8 cellular contexts compared by ENCODE assay signal in genomic region chr10:50431791-50432190, GRCh38.
DNase-seq lines count a peak whose midpoint lies in the region; ATAC-seq and TF ChIP-seq lines count a peak whose summit lies in the region.

No MANE protein-coding gene starts in this region.

- H3K27me3 ChIP-seq in ACC112 (ENCODE audit: insufficient read depth, low read length) (no peaks in the 10 kb centered on the region), adrenal gland (no peaks in the 10 kb centered on the region), skeletal muscle tissue (ENCODE audit: control insufficient read depth in 3 of 3, insufficient read depth in 3 of 3, low read length in 3 of 3) (no peaks in the 10 kb centered on the region), endodermal cell (ENCODE audit: control insufficient read depth, insufficient read depth, low read length, poor library complexity, severe bottlenecking) (no peaks in the 10 kb centered on the region)

- H2AFZ ChIP-seq in ACC112 (ENCODE audit: low read length, unreplicated experiment) = peak overlapping the region; percentile 83

- H3K36me3 ChIP-seq in ACC112 (ENCODE audit: insufficient read depth, low read length) (no peaks in the 10 kb centered on the region), adrenal gland (replicated peaks in 1 of 2) (no peaks in the 10 kb centered on the region), skeletal muscle tissue (ENCODE audit: control insufficient read depth in 3 of 3, insufficient read depth in 3 of 3, low read length in 3 of 3) (no peaks in the 10 kb centered on the region), endodermal cell (ENCODE audit: control insufficient read depth, insufficient read depth, low read length) (no peaks in the 10 kb centered on the region)

- TF ChIP-seq CTCF in adrenal gland (IDR thresholded peaks at IDR 0.05) (no peak), endodermal cell (conservative IDR thresholded peaks at IDR 0.05) (no peak)

- H3K9me3 ChIP-seq in adrenal gland (replicated peaks in 1 of 3) (no peaks in the 10 kb centered on the region), skeletal muscle tissue (ENCODE audit: control insufficient read depth in 3 of 3, low read length in 3 of 3) (no peaks in the 10 kb centered on the region), endodermal cell (ENCODE audit: control insufficient read depth, low read length) (no peaks in the 10 kb centered on the region)

- H3K27me3 Mint-ChIP-seq in endodermal cell (ENCODE audit: insufficient read depth) = no peaks in the 10 kb centered on the region

- intact Hi-C loops in adrenal gland (cut with DNase I) = no loop called here

- H3K9ac ChIP-seq in skeletal muscle tissue (ENCODE audit: low read depth in 1 of 3, low read length in 3 of 3) (peak overlapping the region in 2 of 3 donors; percentile 15 to 28), endodermal cell (ENCODE audit: extremely low read depth, low read length, poor library complexity, severe bottlenecking) (no peak overlapping the region)

- peak overlapping the region; percentile 94 for H3K27ac ChIP-seq in ACC112 (ENCODE audit: low read depth, low read length)
- peak overlapping the region in 4 of 5 donors; percentile 10 to 76 (median 30) for H3K27ac ChIP-seq in adrenal gland
- H3K27ac ChIP-seq in skeletal muscle tissue (ENCODE audit: low read depth, low read length) = peak overlapping the region; percentile 61
- no peak overlapping the region for H3K27ac ChIP-seq in endodermal cell (ENCODE audit: low read depth, low read length)

- ATAC-seq in GM18907 (IDR thresholded peaks at IDR 0.05; ENCODE audit: unreplicated experiment) = peak; percentile 88
- ATAC-seq in HG03064 (IDR thresholded peaks at IDR 0.05; ENCODE audit: low read depth, unreplicated experiment) = peak; percentile 82

- H3K4me1 ChIP-seq in ACC112 (ENCODE audit: control insufficient read depth, insufficient read depth, low read length, unreplicated experiment) = peaks cover 17% of the 10 kb centered on the region
- H3K4me1 ChIP-seq in adrenal gland (replicated peaks in 1 of 2) = peaks cover 0 to 19% of the 10 kb centered on the region in 2 donors
- H3K4me1 ChIP-seq in skeletal muscle tissue (ENCODE audit: control insufficient read depth in 3 of 3, insufficient read depth in 3 of 3, low read length in 3 of 3) = peaks cover 5 to 8% (median 7%) of the 10 kb centered on the region in 3 donors
- no peaks in the 10 kb centered on the region for H3K4me1 ChIP-seq in endodermal cell (ENCODE audit: control insufficient read depth, insufficient read depth, low read length)

- H3K9me3 Mint-ChIP-seq in endodermal cell = no peaks in the 10 kb centered on the region

- DNase-seq in adrenal gland = peak in 1 of 7 donors; percentile 32
- no peak for DNase-seq in iPS-NIHi7 (ENCODE audit: extremely low spot score)
- DNase-seq in HT-29 (ENCODE audit: low spot score) = no peak
- no peak for DNase-seq in endodermal cell

- H3K4me3 ChIP-seq in ACC112 (ENCODE audit: low read depth, low read length) (peak overlapping the region; percentile 75), adrenal gland (peak overlapping the region in 1 of 4 donors; percentile 17), skeletal muscle tissue (ENCODE audit: low read length in 3 of 3) (peak overlapping the region in 1 of 3 donors; percentile 55), endodermal cell (ENCODE audit: low read length) (no peak overlapping the region)

- no peaks in the 10 kb centered on the region for H3K79me2 ChIP-seq in ACC112 (ENCODE audit: control insufficient read depth, insufficient read depth, low read length, unreplicated experiment)

- no peak overlapping the region for H3K27ac Mint-ChIP-seq in endodermal cell

- H3K36me3 Mint-ChIP-seq in endodermal cell (ENCODE audit: low read depth) = no peaks in the 10 kb centered on the region

- WGBS in adrenal gland, 4 donors = 37 to 48% (median 44%) methylated on average over 3 of the region's 3 CpGs
- WGBS in endodermal cell (ENCODE audit: insufficient coverage in 1 of 2, insufficient read length in 1 of 2), 2 experiments = 90 to 96% methylated on average over 3 of the region's 3 CpGs

- H3K4me1 Mint-ChIP-seq in endodermal cell = peaks cover 8% of the 10 kb centered on the region

- H3K4me3 Mint-ChIP-seq in endodermal cell = no peak overlapping the region

- no peak for TF ChIP-seq POLR2A in adrenal gland (IDR thresholded peaks at IDR 0.05)
